ENCODE assay signal across 8 cellular contexts in genomic region chr16:22375117-22375962, GRCh38. TPM values are rescaled to one million over a fixed set of nuclear protein-coding genes. Genes with fewer than 3 reads are reported as not detected.
DNase-seq lines count a peak whose midpoint lies in the region; ATAC-seq and TF ChIP-seq lines count a peak whose summit lies in the region.

No MANE protein-coding gene starts in this region.

- peaks cover 2 to 5% of the 10 kb centered on the region in 2 donors for H3K36me3 Mint-ChIP-seq in activated T-cell treated with anti-CD3 and anti-CD28 coated beads, Interleukin-2, amount 50 U/mL, for 72 hours (ENCODE audit: insufficient read depth in 2 of 2)
- peaks cover 32% of the 10 kb centered on the region for H3K36me3 Mint-ChIP-seq in activated CD8-positive, alpha-beta T cell treated with anti-CD3 and anti-CD28 coated beads for 36 hours (ENCODE audit: low read depth)

- peak overlapping the region; percentile 88 for H3K4me3 ChIP-seq in iPS-18a (ENCODE audit: low read length)

- no peaks in the 10 kb centered on the region for H3K27me3 Mint-ChIP-seq in activated T-cell treated with anti-CD3 and anti-CD28 coated beads, Interleukin-2, amount 50 U/mL, for 72 hours (ENCODE audit: low read depth)
- H3K27me3 Mint-ChIP-seq in activated CD8-positive, alpha-beta T cell treated with anti-CD3 and anti-CD28 coated beads for 36 hours: no peaks in the 10 kb centered on the region
- no peaks in the 10 kb centered on the region for H3K27me3 Mint-ChIP-seq in stimulated activated naive CD8-positive, alpha-beta T cell treated with anti-CD3 and anti-CD28 coated beads, Interleukin-15, amount 100 ng/mL, for 72 hours

- no peaks in the 10 kb centered on the region for H3K36me3 ChIP-seq in iPS-18a (ENCODE audit: control insufficient read depth, low read depth, low read length)

- H3K9me3 Mint-ChIP-seq in activated T-cell treated with anti-CD3 and anti-CD28 coated beads, Interleukin-2, amount 50 U/mL, for 72 hours: no peaks in the 10 kb centered on the region
- no peaks in the 10 kb centered on the region for H3K9me3 Mint-ChIP-seq in activated CD8-positive, alpha-beta T cell treated with anti-CD3 and anti-CD28 coated beads for 36 hours
- no peaks in the 10 kb centered on the region for H3K9me3 Mint-ChIP-seq in stimulated activated naive CD8-positive, alpha-beta T cell treated with anti-CD3 and anti-CD28 coated beads, Interleukin-15, amount 100 ng/mL, for 72 hours

- TF ChIP-seq CTCF in activated CD8-positive, alpha-beta T cell treated with anti-CD3 and anti-CD28 coated beads for 36 hours (IDR thresholded peaks at IDR 0.05): no peak

- CTCF ChIA-PET in activated CD8-positive, alpha-beta T cell treated with anti-CD3 and anti-CD28 coated beads for 36 hours (lab: Charles Lee): interaction anchor here (0.9 to 1.5 kb wide), 3 partner anchors 20 to 57 kb away, joined by 3 to 6 read pairs (median 4); no protein-coding TSS in a partner anchor

- H3K9me3 ChIP-seq in iPS-18a (ENCODE audit: control insufficient read depth, low read depth, low read length): no peaks in the 10 kb centered on the region

- peak overlapping the region; percentile 61 for H3K27ac Mint-ChIP-seq in activated T-cell treated with anti-CD3 and anti-CD28 coated beads, Interleukin-2, amount 50 U/mL, for 72 hours
- peak overlapping the region; percentile 73 for H3K27ac Mint-ChIP-seq in activated CD8-positive, alpha-beta T cell treated with anti-CD3 and anti-CD28 coated beads for 36 hours
- H3K27ac Mint-ChIP-seq in stimulated activated naive CD8-positive, alpha-beta T cell treated with anti-CD3 and anti-CD28 coated beads, Interleukin-15, amount 100 ng/mL, for 72 hours: peak overlapping the region in 1 of 2 donors; percentile 96

- intact Hi-C loops in activated CD8-positive, alpha-beta T cell treated with anti-CD3 and anti-CD28 coated beads for 36 hours (cut with micrococcal nuclease): no loop called here

- TF ChIP-seq POLR2A in GM18505 (IDR thresholded peaks at IDR 0.05; ENCODE audit: borderline replicate concordance, extremely low read depth, insufficient read depth, insufficient read length): no peak

- peak overlapping the region; percentile 98 to 100 for H3K4me3 Mint-ChIP-seq in activated T-cell treated with anti-CD3 and anti-CD28 coated beads, Interleukin-2, amount 50 U/mL, for 72 hours
- H3K4me3 Mint-ChIP-seq in activated CD8-positive, alpha-beta T cell treated with anti-CD3 and anti-CD28 coated beads for 36 hours: peak overlapping the region; percentile 98
- H3K4me3 Mint-ChIP-seq in stimulated activated naive CD8-positive, alpha-beta T cell treated with anti-CD3 and anti-CD28 coated beads, Interleukin-15, amount 100 ng/mL, for 72 hours: peak overlapping the region; percentile 96 to 100

- peak in 1 of 2 donors; percentile 4 for DNase-seq in activated T-cell treated with anti-CD3 and anti-CD28 coated beads, Interleukin-2, amount 50 U/mL, for 72 hours
- DNase-seq in activated T-cell treated with anti-CD3 and anti-CD28 coated beads, Interleukin-2, amount 50 U/mL, for 48 hours: no peak
- no peak for DNase-seq in activated CD8-positive, alpha-beta T cell treated with anti-CD3 and anti-CD28 coated beads for 36 hours
- no peak for DNase-seq in stimulated activated naive CD8-positive, alpha-beta T cell treated with anti-CD3 and anti-CD28 coated beads, Interleukin-15, amount 100 ng/mL, for 72 hours

- H3K4me1 Mint-ChIP-seq in activated T-cell treated with anti-CD3 and anti-CD28 coated beads, Interleukin-2, amount 50 U/mL, for 72 hours (ENCODE audit: low read depth): peaks cover 36% of the 10 kb centered on the region
- H3K4me1 Mint-ChIP-seq in activated CD8-positive, alpha-beta T cell treated with anti-CD3 and anti-CD28 coated beads for 36 hours (ENCODE audit: low read depth): peaks cover 30% of the 10 kb centered on the region
- H3K4me1 Mint-ChIP-seq in stimulated activated naive CD8-positive, alpha-beta T cell treated with anti-CD3 and anti-CD28 coated beads, Interleukin-15, amount 100 ng/mL, for 72 hours: peaks cover 41% of the 10 kb centered on the region

- no peak overlapping the region for H3K27ac ChIP-seq in iPS-18a (ENCODE audit: low read length)

- POLR2A ChIA-PET in activated CD8-positive, alpha-beta T cell treated with anti-CD3 and anti-CD28 coated beads for 36 hours (lab: Charles Lee): interaction anchor here (1.1 to 11.2 kb wide), 4 partner anchors 16 to 77 kb away, joined by 3 to 152 read pairs (median 4); no protein-coding TSS in a partner anchor

- peaks cover 10% of the 10 kb centered on the region for H3K4me1 ChIP-seq in iPS-18a (ENCODE audit: control insufficient read depth, low read depth, low read length)

- peak overlapping the region; percentile 49 for H3K9ac ChIP-seq in iPS-18a (ENCODE audit: low read length)

- no peak for ATAC-seq in activated T-cell treated with anti-CD3 and anti-CD28 coated beads, Interleukin-2, amount 50 U/mL, for 72 hours (replicated peaks in 1 of 2)
- no peak for ATAC-seq in activated CD8-positive, alpha-beta T cell treated with anti-CD3 and anti-CD28 coated beads for 36 hours
- ATAC-seq in stimulated activated naive CD8-positive, alpha-beta T cell treated with anti-CD3 and anti-CD28 coated beads, Interleukin-15, amount 100 ng/mL, for 72 hours: no peak
- no peak for ATAC-seq in GM18505 (IDR thresholded peaks at IDR 0.05; ENCODE audit: unreplicated experiment)
- no peak for ATAC-seq in HG02588 (IDR thresholded peaks at IDR 0.05; ENCODE audit: unreplicated experiment)
- ATAC-seq in GM21619 (IDR thresholded peaks at IDR 0.05; ENCODE audit: unreplicated experiment): no peak

- peaks cover 31% of the 10 kb centered on the region for H3K27me3 ChIP-seq in iPS-18a (ENCODE audit: control insufficient read depth, insufficient read depth, low read length)

RNA-seq across cellular contexts. Expression of gene CDR2, which starts 0.9 kb away (rescaled TPM):
- total RNA-seq in activated T-cell treated with anti-CD3 and anti-CD28 coated beads, Interleukin-2, amount 50 U/mL, for 72 hours: 10 to 100 TPM; 50.0 to 57.2 TPM
- 10 to 100 TPM; 34.7 to 37.6 TPM for total RNA-seq in activated CD8-positive, alpha-beta T cell treated with anti-CD3 and anti-CD28 coated beads for 36 hours
